ENCODE assay signal across 30 cellular contexts in genomic region chr5:97133106-97133505, GRCh38. TPM values are rescaled to one million over a fixed set of nuclear protein-coding genes. Genes with fewer than 3 reads are reported as not detected.
DNase-seq lines count a peak whose midpoint lies in the region; ATAC-seq and TF ChIP-seq lines count a peak whose summit lies in the region.
"Had no signal": no experiment of that assay in that cellular context is flagged by ENCODE, and none has a peak within 500 bp of the region (broad histone marks: within the 10 kb centered on the region; RNA-seq: fewer than 3 reads in every experiment).

No MANE protein-coding gene starts in this region.

- H3K27ac ChIP-seq in DOHH2 (ENCODE audit: low read depth, low read length) (0 out of 2 replicates have a peak overlapping the region, but pooled peaks have one; percentile 8), trophoblast cell (ENCODE audit: low read depth, low read length) (peak overlapping the region; percentile 46), PC-3 (ENCODE audit: low read length) (no peak overlapping the region)
- H3K27ac ChIP-seq: KMS-11, pancreas, right lobe of liver, SK-N-MC had no signal

- H3K36me3 ChIP-seq in DOHH2 (ENCODE audit: control insufficient read depth, low read length) = no peaks in the 10 kb centered on the region
- peaks cover 0 to 3% of the 10 kb centered on the region in 2 experiments for H3K36me3 ChIP-seq in trophoblast cell (ENCODE audit: control insufficient read depth in 1 of 2, insufficient read depth in 2 of 2, low read length in 2 of 2)
- H3K36me3 ChIP-seq in PC-3 (ENCODE audit: low read depth, low read length) = no peaks in the 10 kb centered on the region
- H3K36me3 ChIP-seq: pancreas, right lobe of liver had no signal

- H4K20me1 ChIP-seq in DOHH2 (ENCODE audit: control insufficient read depth, insufficient read depth, low read depth, low read length) (no peaks in the 10 kb centered on the region), PC-3 (ENCODE audit: low read length) (no peaks in the 10 kb centered on the region)

- no peak overlapping the region for H3K23ac ChIP-seq in trophoblast cell (ENCODE audit: low read length)

- peaks cover 7% of the 10 kb centered on the region for H3K4me1 Mint-ChIP-seq in activated T-cell treated with anti-CD3 and anti-CD28 coated beads, Interleukin-2, amount 50 U/mL, for 24 hours (ENCODE audit: low read depth)

- no peak overlapping the region for H2BK12ac ChIP-seq in trophoblast cell (ENCODE audit: low read length)

- no peak overlapping the region for H2AFZ ChIP-seq in trophoblast cell (ENCODE audit: insufficient read depth, low read length, poor library complexity)
- H2AFZ ChIP-seq in PC-3 (ENCODE audit: low read length) = no peak overlapping the region

- no peak overlapping the region for H2BK5ac ChIP-seq in trophoblast cell (ENCODE audit: low read depth, low read length, poor library complexity)

- BruUV-seq in PC-3 (replicated peaks; lab: Mats Ljungman, UMichigan) = no TSS peak

- intact Hi-C loops in lower leg skin (cut with DNase I; ENCODE audit: low total_unique reads) = no loop called here
- intact Hi-C loops in PC-3 (cut with micrococcal nuclease) = no loop called here

- H4K8ac ChIP-seq in trophoblast cell (ENCODE audit: low read depth, low read length) = no peak overlapping the region

- no peaks in the 10 kb centered on the region for H3K9me3 Mint-ChIP-seq in activated T-cell treated with anti-CD3 and anti-CD28 coated beads, Interleukin-2, amount 50 U/mL, for 24 hours
- H3K9me3 Mint-ChIP-seq: activated naive CD4-positive, alpha-beta T cell treated with anti-CD3 and anti-CD28 coated beads, Interleukin-2, amount 10 ng/mL, durations not matched to agents 7 days and 5 days; activated T-cell treated with anti-CD3 and anti-CD28 coated beads, Interleukin-2, amount 50 U/mL, for 4 hours; CD4-positive, CD25-positive, alpha-beta regulatory T cell; natural killer cell treated with Interleukin-12 subunit alpha and Interleukin-12 subunit beta and Interleukin-15 and Interleukin-18, amount 100 ng/mL, for 72 hours had no signal

- H3K4me3 ChIP-seq in DOHH2 (ENCODE audit: low read length) = no peak overlapping the region
- no peak overlapping the region for H3K4me3 ChIP-seq in trophoblast cell (ENCODE audit: low read depth, low read length)
- H3K4me3 ChIP-seq in lower leg skin (ENCODE audit: low read depth, poor library complexity, severe bottlenecking) = no peak overlapping the region
- H3K4me3 ChIP-seq in PC-3 (ENCODE audit: low read length) = no peak overlapping the region
- H3K4me3 ChIP-seq: pancreas, right lobe of liver, SK-N-MC had no signal

- H2BK120ac ChIP-seq in trophoblast cell (ENCODE audit: insufficient read depth, low read length, poor library complexity) = no peak overlapping the region

- H3K79me2 ChIP-seq in DOHH2 (ENCODE audit: control insufficient read depth, low read length) (no peaks in the 10 kb centered on the region), trophoblast cell (ENCODE audit: control insufficient read depth, insufficient read depth, low read length, poor library complexity) (peaks cover 2% of the 10 kb centered on the region), PC-3 (ENCODE audit: low read length) (no peaks in the 10 kb centered on the region)

- H3K27me3 Mint-ChIP-seq in activated T-cell treated with anti-CD3 and anti-CD28 coated beads, Interleukin-2, amount 50 U/mL, for 24 hours = peaks cover 3% of the 10 kb centered on the region

- no peak overlapping the region for H3K4me3 Mint-ChIP-seq in activated T-cell treated with anti-CD3 and anti-CD28 coated beads, Interleukin-2, amount 50 U/mL, for 24 hours
- H3K4me3 Mint-ChIP-seq: activated naive CD4-positive, alpha-beta T cell treated with anti-CD3 and anti-CD28 coated beads, Interleukin-2, amount 10 ng/mL, durations not matched to agents 7 days and 5 days; activated T-cell treated with anti-CD3 and anti-CD28 coated beads, Interleukin-2, amount 50 U/mL, for 4 hours; CD4-positive, CD25-positive, alpha-beta regulatory T cell; natural killer cell treated with Interleukin-12 subunit alpha and Interleukin-12 subunit beta and Interleukin-15 and Interleukin-18, amount 100 ng/mL, for 72 hours had no signal

- H3K18ac ChIP-seq in trophoblast cell (ENCODE audit: low read length) = no peak overlapping the region

- POLR2A ChIA-PET in PC-3 (lab: Charles Lee; ENCODE audit: unreplicated experiment) = no interaction called here

- no peak overlapping the region for H3K9ac ChIP-seq in trophoblast cell (ENCODE audit: low read length)
- H3K9ac ChIP-seq in PC-3 (ENCODE audit: low read length) = no peak overlapping the region
- H3K9ac ChIP-seq: KMS-11 had no signal

- no peaks in the 10 kb centered on the region for H3K36me3 Mint-ChIP-seq in activated T-cell treated with anti-CD3 and anti-CD28 coated beads, Interleukin-2, amount 50 U/mL, for 24 hours (ENCODE audit: low read depth)
- H3K36me3 Mint-ChIP-seq: activated naive CD4-positive, alpha-beta T cell treated with anti-CD3 and anti-CD28 coated beads, Interleukin-2, amount 10 ng/mL, durations not matched to agents 7 days and 5 days; CD4-positive, CD25-positive, alpha-beta regulatory T cell; natural killer cell treated with Interleukin-12 subunit alpha and Interleukin-12 subunit beta and Interleukin-15 and Interleukin-18, amount 100 ng/mL, for 72 hours had no signal

- H3K14ac ChIP-seq in trophoblast cell (ENCODE audit: low read length) = no peak overlapping the region

- peaks cover 18% of the 10 kb centered on the region for H3K4me1 ChIP-seq in DOHH2 (ENCODE audit: control insufficient read depth, low read length)
- H3K4me1 ChIP-seq in trophoblast cell (ENCODE audit: control insufficient read depth in 1 of 2, insufficient read depth in 2 of 2, low read length in 2 of 2) = peaks cover 14 to 18% of the 10 kb centered on the region in 2 experiments
- H3K4me1 ChIP-seq in PC-3 (ENCODE audit: insufficient read depth, low read length) = no peaks in the 10 kb centered on the region
- H3K4me1 ChIP-seq: pancreas, right lobe of liver had no signal

- peak overlapping the region; percentile 24; the same call in 1 of the 2 replicates for H3K4me2 ChIP-seq in DOHH2 (ENCODE audit: low read length)
- no peak overlapping the region for H3K4me2 ChIP-seq in trophoblast cell (ENCODE audit: low read length)
- H3K4me2 ChIP-seq in PC-3 (ENCODE audit: low read length) = no peak overlapping the region
- H3K4me2 ChIP-seq: KMS-11 had no signal

- H3K9me2 ChIP-seq in DOHH2 (replicated peaks; ENCODE audit: control insufficient read depth, low read length) (no peaks in the 10 kb centered on the region), PC-3 (replicated peaks; ENCODE audit: low read length) (no peaks in the 10 kb centered on the region; the same call in 1 of the 2 replicates)

- H3K27me3 ChIP-seq in DOHH2 (ENCODE audit: control insufficient read depth, low read length) (no peaks in the 10 kb centered on the region), trophoblast cell (ENCODE audit: insufficient read depth, low read length) (no peaks in the 10 kb centered on the region), PC-3 (ENCODE audit: low read length) (peaks cover 22% of the 10 kb centered on the region; the same call in 1 of the 2 replicates)
- H3K27me3 ChIP-seq: pancreas, right lobe of liver had no signal

- no peak overlapping the region for H3K27ac Mint-ChIP-seq in activated T-cell treated with anti-CD3 and anti-CD28 coated beads, Interleukin-2, amount 50 U/mL, for 24 hours
- H3K27ac Mint-ChIP-seq: activated naive CD4-positive, alpha-beta T cell treated with anti-CD3 and anti-CD28 coated beads, Interleukin-2, amount 10 ng/mL, durations not matched to agents 7 days and 5 days; CD4-positive, CD25-positive, alpha-beta regulatory T cell; natural killer cell treated with Interleukin-12 subunit alpha and Interleukin-12 subunit beta and Interleukin-15 and Interleukin-18, amount 100 ng/mL, for 72 hours had no signal

- peaks cover 22% of the 10 kb centered on the region for H3K79me1 ChIP-seq in trophoblast cell (ENCODE audit: low read length)

- H4K91ac ChIP-seq in trophoblast cell (ENCODE audit: low read depth, low read length) = no peak overlapping the region

- H3K9me3 ChIP-seq in DOHH2 (ENCODE audit: control insufficient read depth, insufficient read depth, low read length) = no peaks in the 10 kb centered on the region
- no peaks in the 10 kb centered on the region for H3K9me3 ChIP-seq in trophoblast cell (ENCODE audit: insufficient read depth, low read depth, low read length)
- no peaks in the 10 kb centered on the region for H3K9me3 ChIP-seq in PC-3 (ENCODE audit: low read length)
- H3K9me3 ChIP-seq: pancreas, right lobe of liver had no signal

- no peaks in the 10 kb centered on the region for H3F3A ChIP-seq in DOHH2 (ENCODE audit: control insufficient read depth, insufficient read depth)
- no peaks in the 10 kb centered on the region for H3F3A ChIP-seq in PC-3 (ENCODE audit: low read length, unreplicated experiment)

- no peak for TF ChIP-seq CTCF in DOHH2 (IDR thresholded peaks at IDR 0.05; ENCODE audit: low read depth, low read length, poor library complexity, severe bottlenecking)
- TF ChIP-seq CTCF in lower leg skin (IDR thresholded peaks at IDR 0.05) = no peak
- TF ChIP-seq CTCF in PC-3 (conservative IDR thresholded peaks at IDR 0.05; ENCODE audit: low read depth, low read length) = no peak

- no peak overlapping the region for H2AK5ac ChIP-seq in trophoblast cell (ENCODE audit: low read length)

- DNase-seq in NOMO-1 treated with DMSO at 0.1 percent for 48 hours (lab: John Stamatoyannopoulos, UW; ENCODE audit: unreplicated experiment) (peak; percentile 49), amniotic epithelial cell (ENCODE audit: low read depth) (peak; percentile 31), trophoblast cell (no peak), lower leg skin (ENCODE audit: low spot score in 2 of 2) (no peak), NCI-H774 (lab: John Stamatoyannopoulos, UW) (no peak), PC-3 (no peak)
- no peak for DNase-seq in activated T-cell treated with anti-CD3 and anti-CD28 coated beads, Interleukin-2, amount 50 U/mL, for 24 hours
- DNase-seq: activated CD4-positive, CD25-positive, alpha-beta regulatory T cell treated with anti-CD3 and anti-CD28 coated beads, Interleukin-2, amount 50 U/mL, for 72 hours; activated CD8-positive, alpha-beta memory T cell treated with anti-CD3 and anti-CD28 coated beads for 24 hours; activated naive CD4-positive, alpha-beta T cell treated with anti-CD3 and anti-CD28 coated beads, Interleukin-2, amount 10 ng/mL, durations not matched to agents 7 days and 5 days; activated T-cell treated with anti-CD3 and anti-CD28 coated beads, Interleukin-2, amount 50 U/mL, for 4 hours; CD4-positive, CD25-positive, alpha-beta regulatory T cell; central memory CD4-positive, alpha-beta T cell; head of caudate nucleus; NCI-H1092 treated with DMSO at 0.1 percent for 48 hours; NCI-H2029; NCI-H345; pancreas; right lobe of liver; stimulated activated CD8-positive, alpha-beta memory T cell treated with anti-CD3 and anti-CD28 coated beads, Interleukin-4, amount 100 ng/mL, for 48 hours; T-helper 9 cell had no signal

- H4K12ac ChIP-seq in trophoblast cell (ENCODE audit: low read depth, low read length) = no peak overlapping the region

- no peak for TF ChIP-seq POLR2A in lower leg skin (IDR thresholded peaks at IDR 0.05)

- CTCF ChIA-PET in PC-3 (lab: Charles Lee) = no interaction called here

- no peak overlapping the region for H3K4ac ChIP-seq in trophoblast cell (ENCODE audit: low read depth, low read length)

- no peak for ATAC-seq in PC-3
- ATAC-seq: activated T-cell treated with anti-CD3 and anti-CD28 coated beads, Interleukin-2, amount 50 U/mL, for 4 hours; HCT116; natural killer cell treated with Interleukin-12 subunit alpha and Interleukin-12 subunit beta and Interleukin-15 and Interleukin-18, amount 100 ng/mL, for 72 hours; pancreas; right lobe of liver had no signal

RNA-seq across cellular contexts. Expression of gene LIX1, which starts 9.3 kb away (rescaled TPM):
- 18.1 and 20.9 TPM in 2 replicates for polyA plus RNA-seq in trophoblast cell (2013)
- total RNA-seq in lower leg skin (under 1 TPM in 1 of 4 donors, not detected in 3; 0.19 TPM), PC-3 (2014; rRNA removed) (not detected in 2 replicates)
- total RNA-seq: activated T-cell treated with anti-CD3 and anti-CD28 coated beads, Interleukin-2, amount 50 U/mL, for 4 hours; CD4-positive, CD25-positive, alpha-beta regulatory T cell; dermis microvascular lymphatic vessel endothelial cell; endothelial cell of umbilical vein; HT1080; natural killer cell treated with Interleukin-12 subunit alpha and Interleukin-12 subunit beta and Interleukin-15 and Interleukin-18, amount 100 ng/mL, for 72 hours; right lobe of liver; subcutaneous adipose tissue had no signal
- polyA plus RNA-seq: CD4-positive, CD25-positive, alpha-beta regulatory T cell; endothelial cell of umbilical vein had no signal

RNA-seq across cellular contexts. Expression of gene RIOK2, which starts 49.9 kb away (rescaled TPM):
- 19.5 and 22.0 TPM in 2 replicates for polyA plus RNA-seq in trophoblast cell (2013)
- total RNA-seq in lower leg skin (10 to 100 TPM in 3 of 4 donors, 1 to 10 TPM in 1; 7.9 to 26.1 (median 17.4) TPM), PC-3 (2014; rRNA removed) (16.1 and 22.3 TPM in 2 replicates)

Comparison
In these comparisons a context has a peak if more than half of its experiments do, and no peak if none do; other contexts are left out.
1. DNase-seq: peak in NOMO-1 treated with DMSO at 0.1 percent for 48 hours (single experiment) and amniotic epithelial cell (single experiment); none in trophoblast cell (0 of 2), lower leg skin (0 of 2), NCI-H774 (single experiment), activated T-cell treated with anti-CD3 and anti-CD28 coated beads, Interleukin-2, amount 50 U/mL, for 24 hours (single experiment) and PC-3 (single experiment).